In genomic region chr12:93608313-93608712, GRCh38 we compare ENCODE assay signal across 35 cellular contexts.
"Had no signal": no experiment of that assay in that cellular context is flagged by ENCODE, and none has a peak within 500 bp of the region (broad histone marks: within the 10 kb centered on the region; RNA-seq: fewer than 3 reads in every experiment).

No MANE protein-coding gene starts in this region.

- H3K9me3 ChIP-seq: breast epithelium, gastrocnemius medialis, heart left ventricle had no signal

- H3K36me3 ChIP-seq: breast epithelium, gastrocnemius medialis, heart left ventricle, WERI-Rb-1 had no signal

- DNase-seq: activated B cell treated with CpG ODN at 0.5 μM for 24 hours; activated CD4-positive, alpha-beta T cell treated with anti-CD3 and anti-CD28 coated beads for 48 hours; activated CD4-positive, alpha-beta T cell treated with anti-CD3 and anti-CD28 coated beads, Interleukin-2, amount 50 U/mL, for 1 hour; activated CD4-positive, alpha-beta T cell treated with anti-CD3 and anti-CD28 coated beads, Interleukin-2, amount 50 U/mL, for 48 hours; activated CD8-positive, alpha-beta memory T cell treated with anti-CD3 and anti-CD28 coated beads, Interleukin-2, amount 50 U/mL, for 48 hours; activated effector memory CD4-positive, alpha-beta T cell treated with Interleukin-2 at 50 U/mL for 16 hours; activated gamma-delta T cell treated with Interleukin-2 at 50 U/mL for 16 hours; activated naive CD4-positive, alpha-beta T cell treated with anti-CD3 and anti-CD28 coated beads, Interleukin-2, amount 50 U/mL, for 16 hours; activated naive CD4-positive, alpha-beta T cell treated with Interleukin-2 at 50 U/mL for 16 hours; activated T-cell treated with anti-CD3 and anti-CD28 coated beads for 4 hours; activated T-cell treated with anti-CD3 and anti-CD28 coated beads, Interleukin-2, amount 50 U/mL, for 24 hours; activated T-cell treated with anti-CD3 and anti-CD28 coated beads, Interleukin-2, amount 50 U/mL, for 72 hours; amygdala; aorta; dorsolateral prefrontal cortex; effector memory CD4-positive, alpha-beta T cell; endodermal cell; gastrocnemius medialis; glutamatergic neuron; heart left ventricle; hypothalamus; T-helper 1 cell; T-helper 17 cell; T1000; WERI-Rb-1 had no signal

- H3K27ac Mint-ChIP-seq: activated B cell treated with CpG ODN at 0.5 μM for 24 hours; activated naive CD8-positive, alpha-beta T cell; activated T-cell treated with anti-CD3 and anti-CD28 coated beads, Interleukin-2, amount 50 U/mL, for 24 hours; activated T-cell treated with anti-CD3 and anti-CD28 coated beads, Interleukin-2, amount 50 U/mL, for 72 hours; brain; dendritic cell treated with granulocyte-macrophage colony-stimulating factor and Interleukin-4, amounts not matched to agents 40 ng/mL and 50 ng/mL, for 4 days; endodermal cell; T-helper 17 cell; T-helper 2 cell treated with Interferon-gamma antibody and Interleukin-4, amounts not matched to agents 5 μg/mL and 100 μg/mL, for 36 hours had no signal

- H3K36me3 Mint-ChIP-seq: activated naive CD8-positive, alpha-beta T cell; brain had no signal

- H3K27me3 ChIP-seq: breast epithelium, foreskin keratinocyte, gastrocnemius medialis, heart left ventricle had no signal

- H3K4me1 Mint-ChIP-seq: activated B cell treated with CpG ODN at 0.5 μM for 24 hours; central memory CD8-positive, alpha-beta T cell had no signal

- H3K9me3 Mint-ChIP-seq: activated B cell treated with CpG ODN at 0.5 μM for 24 hours; activated T-cell treated with anti-CD3 and anti-CD28 coated beads, Interleukin-2, amount 50 U/mL, for 24 hours; activated T-cell treated with anti-CD3 and anti-CD28 coated beads, Interleukin-2, amount 50 U/mL, for 72 hours; brain; central memory CD8-positive, alpha-beta T cell; dendritic cell treated with granulocyte-macrophage colony-stimulating factor and Interleukin-4, amounts not matched to agents 40 ng/mL and 50 ng/mL, for 4 days; endodermal cell; T-helper 2 cell treated with Interferon-gamma antibody and Interleukin-4, amounts not matched to agents 5 μg/mL and 100 μg/mL, for 36 hours had no signal

- ATAC-seq: activated CD4-positive, CD25-positive, alpha-beta regulatory T cell treated with anti-CD3 and anti-CD28 coated beads, Interleukin-2, amount 50 U/mL, for 24 hours; activated T-cell treated with anti-CD3 and anti-CD28 coated beads, Interleukin-2, amount 50 U/mL, for 72 hours; foreskin keratinocyte; gastrocnemius medialis; heart left ventricle; T-helper 17 cell had no signal

- H3K27ac ChIP-seq: breast epithelium, coronary artery, dorsolateral prefrontal cortex, epithelial cell of prostate, foreskin keratinocyte, gastrocnemius medialis, heart left ventricle, WERI-Rb-1 had no signal

- H3K4me1 ChIP-seq: breast epithelium, foreskin keratinocyte had no signal

- H3K4me3 ChIP-seq: breast epithelium, coronary artery, dorsolateral prefrontal cortex, gastrocnemius medialis, heart left ventricle had no signal

- H3K27me3 Mint-ChIP-seq: brain had no signal

- H3K4me3 Mint-ChIP-seq: activated B cell treated with CpG ODN at 0.5 μM for 24 hours; activated naive CD8-positive, alpha-beta T cell; activated T-cell treated with anti-CD3 and anti-CD28 coated beads, Interleukin-2, amount 50 U/mL, for 24 hours; activated T-cell treated with anti-CD3 and anti-CD28 coated beads, Interleukin-2, amount 50 U/mL, for 72 hours; brain; central memory CD8-positive, alpha-beta T cell; dendritic cell treated with granulocyte-macrophage colony-stimulating factor and Interleukin-4, amounts not matched to agents 40 ng/mL and 50 ng/mL, for 4 days; endodermal cell; T-helper 17 cell; T-helper 2 cell treated with Interferon-gamma antibody and Interleukin-4, amounts not matched to agents 5 μg/mL and 100 μg/mL, for 36 hours had no signal
